ENCODE assay signal across 1 cellular context in the genomic region with DNA sequence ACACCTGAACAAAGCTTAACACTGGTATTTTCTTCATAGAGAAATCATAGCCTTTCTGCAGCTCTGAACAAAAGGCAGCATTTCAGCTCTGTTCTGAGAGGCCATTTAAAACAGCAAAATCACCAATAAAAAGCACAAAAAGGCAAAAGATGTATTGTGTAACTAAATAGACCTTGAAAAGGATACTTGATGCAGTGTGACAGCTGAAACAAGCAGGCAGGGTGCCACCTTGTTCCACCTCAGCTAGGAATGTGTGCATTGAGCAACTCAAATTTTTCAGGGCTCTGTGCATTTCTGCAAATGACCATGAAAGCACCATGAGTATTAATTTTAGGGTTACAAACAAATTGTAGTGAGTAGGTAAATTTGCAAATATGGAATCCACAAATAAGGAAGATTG.
TF ChIP-seq lines count a peak whose summit lies in the region.

No MANE protein-coding gene starts in this region.

TF ChIP-seq in SK-N-SH, 30 proteins besides CTCF, POLR2A, EP300 and RAD21 (continued from another document):
- TF ChIP-seq REST (IDR thresholded peaks at IDR 0.05; ENCODE audit: low read depth, low read length), result no peak
